1 cellular context compared by ENCODE assay signal in genomic region chr9:31847963-31848362, GRCh38.
TF ChIP-seq lines count a peak whose summit lies in the region.

No MANE protein-coding gene starts in this region.

TF ChIP-seq in HepG2, 621 proteins besides CTCF, POLR2A, EP300 and RAD21 (continued from another document and continues in another):
- no peak for TF ChIP-seq ZBTB37 (CRISPR knock-in tag; IDR thresholded peaks at IDR 0.05)
- TF ChIP-seq MEF2D (CRISPR knock-in tag; IDR thresholded peaks at IDR 0.05) = no peak
- TF ChIP-seq ZNF335 (CRISPR knock-in tag; IDR thresholded peaks at IDR 0.05) = no peak
- TF ChIP-seq TBP (CRISPR knock-in tag; IDR thresholded peaks at IDR 0.05) = no peak
- TF ChIP-seq SRSF4 (IDR thresholded peaks at IDR 0.05; ENCODE audit: low read depth, low read length, poor library complexity, severe bottlenecking) = no peak
- TF ChIP-seq FOXO4 (CRISPR knock-in tag; conservative IDR thresholded peaks at IDR 0.05) = no peak
- TF ChIP-seq EHMT2 (IDR thresholded peaks at IDR 0.05; ENCODE audit: borderline replicate concordance, low read depth, low read length) = peak; percentile 69; the same call in 1 of the 2 replicates
- no peak for TF ChIP-seq ELF3 (CRISPR knock-in tag; IDR thresholded peaks at IDR 0.05)
- no peak for TF ChIP-seq LCORL (IDR thresholded peaks at IDR 0.05)
- TF ChIP-seq LCORL (CRISPR knock-in tag; IDR thresholded peaks at IDR 0.05) = no peak
- no peak for TF ChIP-seq PREB (CRISPR knock-in tag; IDR thresholded peaks at IDR 0.05)
- no peak for TF ChIP-seq ZNF501 (CRISPR knock-in tag; IDR thresholded peaks at IDR 0.05)
- TF ChIP-seq MATR3 (CRISPR knock-in tag; IDR thresholded peaks at IDR 0.05) = no peak
- TF ChIP-seq ZNF777 (CRISPR knock-in tag; IDR thresholded peaks at IDR 0.05) = no peak
- 0 out of 2 replicates have a peak, but pooled peaks have one; percentile 10 for TF ChIP-seq MAFF (IDR thresholded peaks at IDR 0.05; ENCODE audit: low read depth, low read length)
- TF ChIP-seq ZSCAN31 (CRISPR knock-in tag; IDR thresholded peaks at IDR 0.05; ENCODE audit: low read depth) = no peak
- TF ChIP-seq RARA (CRISPR knock-in tag; IDR thresholded peaks at IDR 0.05) = no peak
- TF ChIP-seq ZNF746 (CRISPR knock-in tag; IDR thresholded peaks at IDR 0.05) = no peak
- TF ChIP-seq SMAD9 (CRISPR knock-in tag; IDR thresholded peaks at IDR 0.05) = no peak
- no peak for TF ChIP-seq KMT2A (CRISPR knock-in tag; IDR thresholded peaks at IDR 0.05)
- TF ChIP-seq ZFAT (CRISPR knock-in tag; conservative IDR thresholded peaks at IDR 0.05) = no peak
- TF ChIP-seq EEA1 (CRISPR knock-in tag; IDR thresholded peaks at IDR 0.05; ENCODE audit: borderline replicate concordance) = no peak
- TF ChIP-seq NBN (conservative IDR thresholded peaks at IDR 0.05) = no peak
- TF ChIP-seq ATF6 (CRISPR knock-in tag; conservative IDR thresholded peaks at IDR 0.05) = no peak
- no peak for TF ChIP-seq CEBPB (IDR thresholded peaks at IDR 0.05; ENCODE audit: borderline replicate concordance, low read depth, low read length)
- no peak for TF ChIP-seq DNMT3B (CRISPR knock-in tag; conservative IDR thresholded peaks at IDR 0.05)
- no peak for TF ChIP-seq ZNF883 (CRISPR knock-in tag; IDR thresholded peaks at IDR 0.05; ENCODE audit: not compliant biosample characterization)
- no peak for TF ChIP-seq ZNF337 (CRISPR knock-in tag; IDR thresholded peaks at IDR 0.05; ENCODE audit: borderline replicate concordance, low read depth)
- no peak for TF ChIP-seq IKZF1 (IDR thresholded peaks at IDR 0.05)
- TF ChIP-seq POLR2AphosphoS2 (IDR thresholded peaks at IDR 0.05; ENCODE audit: low read depth, low read length) = no peak
- no peak for TF ChIP-seq ZNF563 (CRISPR knock-in tag; IDR thresholded peaks at IDR 0.05)
- no peak for TF ChIP-seq ZNF264 (CRISPR knock-in tag; IDR thresholded peaks at IDR 0.05)
- no peak for TF ChIP-seq NR1H2 (CRISPR knock-in tag; IDR thresholded peaks at IDR 0.05; ENCODE audit: borderline replicate concordance, low read depth)
- TF ChIP-seq ZNF331 (CRISPR knock-in tag; IDR thresholded peaks at IDR 0.05) = no peak
- TF ChIP-seq ZNF354B (CRISPR knock-in tag; IDR thresholded peaks at IDR 0.05) = no peak
- TF ChIP-seq ZNF737 (CRISPR knock-in tag; IDR thresholded peaks at IDR 0.05; ENCODE audit: borderline replicate concordance) = no peak
- TF ChIP-seq RCOR2 (CRISPR knock-in tag; IDR thresholded peaks at IDR 0.05) = peak; percentile 14; the same call in 1 of the 2 replicates
- no peak for TF ChIP-seq WIZ (CRISPR knock-in tag; IDR thresholded peaks at IDR 0.05)
- no peak for TF ChIP-seq FOXA1 (IDR thresholded peaks at IDR 0.05)
- TF ChIP-seq FOXA1 (CRISPR knock-in tag; IDR thresholded peaks at IDR 0.05) = 0 out of 2 replicates have a peak, but pooled peaks have one; percentile 25
- no peak for TF ChIP-seq ZNF350 (CRISPR knock-in tag; IDR thresholded peaks at IDR 0.05; ENCODE audit: borderline replicate concordance, low read depth)
- no peak for TF ChIP-seq RBAK (CRISPR knock-in tag; IDR thresholded peaks at IDR 0.05)
- TF ChIP-seq NCOR1 (IDR thresholded peaks at IDR 0.05; ENCODE audit: borderline replicate concordance, low read length) = no peak
- no peak for TF ChIP-seq ETV6 (CRISPR knock-in tag; conservative IDR thresholded peaks at IDR 0.05)
- no peak for TF ChIP-seq GTF3A (CRISPR knock-in tag; conservative IDR thresholded peaks at IDR 0.05)
- TF ChIP-seq RXRA (CRISPR knock-in tag; IDR thresholded peaks at IDR 0.05) = no peak
- TF ChIP-seq GATAD1 (CRISPR knock-in tag; IDR thresholded peaks at IDR 0.05) = no peak
- no peak for TF ChIP-seq ZBTB7A (CRISPR knock-in tag; IDR thresholded peaks at IDR 0.05)
- TF ChIP-seq GLMP (CRISPR knock-in tag; IDR thresholded peaks at IDR 0.05; ENCODE audit: borderline replicate concordance) = no peak
- TF ChIP-seq FOXK1 (CRISPR knock-in tag; IDR thresholded peaks at IDR 0.05; ENCODE audit: borderline replicate concordance, low read depth) = peak; percentile 23; the same call in 1 of the 2 replicates
- no peak for TF ChIP-seq TRIM24 (CRISPR knock-in tag; IDR thresholded peaks at IDR 0.05)
- TF ChIP-seq ZNF230 (CRISPR knock-in tag; IDR thresholded peaks at IDR 0.05) = no peak
- no peak for TF ChIP-seq FOXP1 (IDR thresholded peaks at IDR 0.05)
- no peak for TF ChIP-seq FOXP1 (CRISPR knock-in tag; IDR thresholded peaks at IDR 0.05)
- TF ChIP-seq ZNF644 (CRISPR knock-in tag; IDR thresholded peaks at IDR 0.05; ENCODE audit: low read depth) = peak; percentile 97
- TF ChIP-seq ZNF225 (CRISPR knock-in tag; IDR thresholded peaks at IDR 0.05) = no peak
- no peak for TF ChIP-seq SRSF9 (IDR thresholded peaks at IDR 0.05; ENCODE audit: borderline replicate concordance, insufficient read depth, low read depth, low read length, poor library complexity, severe bottlenecking)
- no peak for TF ChIP-seq NR2F6 (IDR thresholded peaks at IDR 0.05)
- TF ChIP-seq NR2F6 (CRISPR knock-in tag; IDR thresholded peaks at IDR 0.05) = no peak
- no peak for TF ChIP-seq ATF1 (CRISPR knock-in tag; IDR thresholded peaks at IDR 0.05)
- no peak for TF ChIP-seq ZIK1 (CRISPR knock-in tag; IDR thresholded peaks at IDR 0.05; ENCODE audit: borderline replicate concordance, low read depth)
- no peak for TF ChIP-seq MNT (IDR thresholded peaks at IDR 0.05)
- no peak for TF ChIP-seq ZBTB26 (CRISPR knock-in tag; IDR thresholded peaks at IDR 0.05; ENCODE audit: borderline replicate concordance)
- no peak for TF ChIP-seq ZKSCAN1 (IDR thresholded peaks at IDR 0.05; ENCODE audit: low read length)
- no peak for TF ChIP-seq GMEB2 (CRISPR knock-in tag; IDR thresholded peaks at IDR 0.05; ENCODE audit: low read depth)
- TF ChIP-seq KAT8 (CRISPR knock-in tag; IDR thresholded peaks at IDR 0.05) = 0 out of 2 replicates have a peak, but pooled peaks have one; percentile 5
